8 cellular contexts compared by ENCODE assay signal in genomic region chr4:139454111-139454600, GRCh38. TPM values are rescaled to one million over a fixed set of nuclear protein-coding genes. Genes with fewer than 3 reads are reported as not detected.
A peak's percentile ranks its signal among the peaks of the same experiment; 100 is the strongest.
DNase-seq lines count a peak whose midpoint lies in the region; ATAC-seq and TF ChIP-seq lines count a peak whose summit lies in the region.

TSS of gene RAB33B (plus strand) at chr4:139454121. CDS start at chr4:139454196, 75 bp downstream.

- ATAC-seq in activated CD8-positive, alpha-beta memory T cell treated with anti-CD3 and anti-CD28 coated beads, Interleukin-2, amount 10 ng/mL, durations not matched to agents 7 days and 5 days: peak; percentile 2
- ATAC-seq in HG02852 (IDR thresholded peaks at IDR 0.05; ENCODE audit: unreplicated experiment): peak; percentile 13

- peaks cover 2% of the 10 kb centered on the region for H3K36me3 Mint-ChIP-seq in activated CD8-positive, alpha-beta memory T cell treated with anti-CD3 and anti-CD28 coated beads, Interleukin-2, amount 10 ng/mL, durations not matched to agents 7 days and 5 days
- peaks cover 24% of the 10 kb centered on the region for H3K36me3 Mint-ChIP-seq in nephron (ENCODE audit: low read depth)

- H3K27ac Mint-ChIP-seq in activated CD8-positive, alpha-beta memory T cell treated with anti-CD3 and anti-CD28 coated beads, Interleukin-2, amount 10 ng/mL, durations not matched to agents 7 days and 5 days: peak within 1 kb of the TSS; percentile 99
- H3K27ac Mint-ChIP-seq in nephron: peak within 1 kb of the TSS; percentile 99 to 100 (median 99)

- H3K9me3 Mint-ChIP-seq in activated CD8-positive, alpha-beta memory T cell treated with anti-CD3 and anti-CD28 coated beads, Interleukin-2, amount 10 ng/mL, durations not matched to agents 7 days and 5 days (ENCODE audit: low read depth): no peaks in the 10 kb centered on the region
- H3K9me3 Mint-ChIP-seq in nephron: peaks cover 3% of the 10 kb centered on the region

- CTCF ChIA-PET in activated CD8-positive, alpha-beta memory T cell treated with anti-CD3 and anti-CD28 coated beads, Interleukin-2, amount 10 ng/mL, durations not matched to agents 7 days and 5 days (lab: Charles Lee): interaction anchor here (1.1 kb wide), 1 partner anchor 100 kb away, joined by 3 read pairs; no protein-coding TSS in a partner anchor

- H3K27me3 Mint-ChIP-seq in activated CD8-positive, alpha-beta memory T cell treated with anti-CD3 and anti-CD28 coated beads, Interleukin-2, amount 10 ng/mL, durations not matched to agents 7 days and 5 days: no peaks in the 10 kb centered on the region
- H3K27me3 Mint-ChIP-seq in nephron (ENCODE audit: low read depth): no peaks in the 10 kb centered on the region

- in situ Hi-C loops in SK-MEL-5 (cut with HindIII; ENCODE audit: low pct_unique_long_range_greater_than_20kb, low sequenced_read_pairs): no loop called here

- peaks cover 59% of the 10 kb centered on the region for H3K4me1 Mint-ChIP-seq in activated CD8-positive, alpha-beta memory T cell treated with anti-CD3 and anti-CD28 coated beads, Interleukin-2, amount 10 ng/mL, durations not matched to agents 7 days and 5 days
- H3K4me1 Mint-ChIP-seq in nephron: peaks cover 65% of the 10 kb centered on the region

- peak within 1 kb of the TSS; percentile 95 for H3K27ac ChIP-seq in epithelial cell of prostate

- no peak for TF ChIP-seq CTCF in nephron (IDR thresholded peaks at IDR 0.05; ENCODE audit: unreplicated experiment in 3 of 3)

- no peak for DNase-seq in activated CD8-positive, alpha-beta memory T cell treated with anti-CD3 and anti-CD28 coated beads, Interleukin-2, amount 10 ng/mL, durations not matched to agents 7 days and 5 days
- no peak for DNase-seq in activated CD8-positive, alpha-beta memory T cell treated with anti-CD3 and anti-CD28 coated beads, Interleukin-2, amount 50 U/mL, for 4 hours
- DNase-seq in SK-MEL-5 (ENCODE audit: low read depth, low spot score): peak; percentile 16
- DNase-seq in epithelial cell of prostate (ENCODE audit: low read depth, low spot score): no peak
- no peak for DNase-seq in kidney glomerular epithelial cell (lab: John Stamatoyannopoulos, UW)
- no peak for DNase-seq in NCI-H2196 treated with DMSO at 0.1 percent for 48 hours (lab: John Stamatoyannopoulos, UW; ENCODE audit: unreplicated experiment)

- H3K4me3 Mint-ChIP-seq in activated CD8-positive, alpha-beta memory T cell treated with anti-CD3 and anti-CD28 coated beads, Interleukin-2, amount 10 ng/mL, durations not matched to agents 7 days and 5 days: peak within 1 kb of the TSS; percentile 82
- peak within 1 kb of the TSS; percentile 98 for H3K4me3 Mint-ChIP-seq in nephron

RNA-seq across cellular contexts. Expression of gene RAB33B, which starts in this region (rescaled TPM):
- total RNA-seq in activated CD8-positive, alpha-beta memory T cell treated with anti-CD3 and anti-CD28 coated beads, Interleukin-2, amount 10 ng/mL, durations not matched to agents 7 days and 5 days: 1 to 10 TPM; 5.4 to 7.4 TPM
- total RNA-seq in SK-MEL-5 (2014; rRNA removed; shearing (Covaris generic)): 4.2 and 4.8 TPM in 2 replicates
- 3.0 and 4.1 TPM in 2 replicates for polyA plus RNA-seq in SK-MEL-5 (2015; cell fraction: cytosol; rRNA removed)
- polyA plus RNA-seq in SK-MEL-5 (2015; cell fraction: nucleus; rRNA removed): 5.8 and 11.7 TPM in 2 replicates
